ENCODE assay signal across 8 cellular contexts in genomic region chr19:47256688-47257410, GRCh38. TPM values are rescaled to one million over a fixed set of nuclear protein-coding genes. Genes with fewer than 3 reads are reported as not detected.
DNase-seq lines count a peak whose midpoint lies in the region; ATAC-seq and TF ChIP-seq lines count a peak whose summit lies in the region.

No MANE protein-coding gene starts in this region.

- CTCF ChIA-PET in RWPE1 (lab: Yijun Ruan, JAX): interaction anchor here (0.5 to 1.2 kb wide), 5 partner anchors 9 to 101 kb away, joined by 3 to 6 read pairs (median 5); no protein-coding TSS in a partner anchor

- ATAC-seq in natural killer cell: peak; percentile 81 to 91 (median 83)
- ATAC-seq in stimulated activated naive B cell treated with anti-CD40 and anti-IgM and Interleukin-4, amounts not matched to agents 10 μg/mL and 1 μg/mL and 100 μg/mL, for 72 hours (replicated peaks): peak; percentile 88 to 90

- no peaks in the 10 kb centered on the region for H3K9me2 ChIP-seq in DOHH2 (replicated peaks; ENCODE audit: control insufficient read depth, low read length)
- H3K9me2 ChIP-seq in Loucy (replicated peaks; ENCODE audit: low read depth, low read length): no peaks in the 10 kb centered on the region

- H4K20me1 ChIP-seq in DOHH2 (ENCODE audit: control insufficient read depth, insufficient read depth, low read depth, low read length) (no peaks in the 10 kb centered on the region), Loucy (ENCODE audit: insufficient read depth, low read length, poor library complexity, severe bottlenecking) (no peaks in the 10 kb centered on the region)

- H3K36me3 ChIP-seq in DOHH2 (ENCODE audit: control insufficient read depth, low read length) (peaks cover 24% of the 10 kb centered on the region), H7 (replicated peaks; ENCODE audit: control insufficient read depth, insufficient read depth, low read length) (peaks cover 17% of the 10 kb centered on the region), Loucy (ENCODE audit: insufficient read depth, low read length) (peaks cover 5% of the 10 kb centered on the region; the same call in 1 of the 2 replicates)

- H3K79me2 ChIP-seq in DOHH2 (ENCODE audit: control insufficient read depth, low read length) (peaks cover 16% of the 10 kb centered on the region), Loucy (ENCODE audit: insufficient read depth, low read length) (peaks cover 25% of the 10 kb centered on the region)

- H3K4me2 ChIP-seq in DOHH2 (ENCODE audit: low read length) (peak overlapping the region; percentile 79), Loucy (ENCODE audit: low read depth, low read length, poor library complexity, severe bottlenecking) (peak overlapping the region; percentile 100)

- no peaks in the 10 kb centered on the region for H3K27me3 Mint-ChIP-seq in natural killer cell (ENCODE audit: low read depth in 2 of 2)
- no peaks in the 10 kb centered on the region for H3K27me3 Mint-ChIP-seq in stimulated activated naive B cell treated with anti-CD40 and anti-IgM and Interleukin-4, amounts not matched to agents 10 μg/mL and 1 μg/mL and 100 μg/mL, for 72 hours

- H3K27me3 ChIP-seq in DOHH2 (ENCODE audit: control insufficient read depth, low read length): no peaks in the 10 kb centered on the region
- H3K27me3 ChIP-seq in H7 (ENCODE audit: control insufficient read depth, insufficient read depth, low read length): no peaks in the 10 kb centered on the region
- H3K27me3 ChIP-seq in Loucy (ENCODE audit: insufficient read depth, low read length, poor library complexity, severe bottlenecking): no peaks in the 10 kb centered on the region

- H3K36me3 Mint-ChIP-seq in natural killer cell: no peaks in the 10 kb centered on the region
- peaks cover 26 to 30% of the 10 kb centered on the region in 2 donors for H3K36me3 Mint-ChIP-seq in stimulated activated naive B cell treated with anti-CD40 and anti-IgM and Interleukin-4, amounts not matched to agents 10 μg/mL and 1 μg/mL and 100 μg/mL, for 72 hours

- peak overlapping the region; percentile 95 for H3K4me3 Mint-ChIP-seq in natural killer cell
- peak overlapping the region; percentile 89 to 95 for H3K4me3 Mint-ChIP-seq in stimulated activated naive B cell treated with anti-CD40 and anti-IgM and Interleukin-4, amounts not matched to agents 10 μg/mL and 1 μg/mL and 100 μg/mL, for 72 hours

- peak; percentile 100 for DNase-seq in H7
- peak; percentile 99 for DNase-seq in RWPE1 (ENCODE audit: low spot score)
- peak; percentile 98 for DNase-seq in activated T-helper 9 cell treated with anti-CD3 and anti-CD28 coated beads, Interleukin-2, amount 50 U/mL, for 16 hours (ENCODE audit: low read depth)
- peak; percentile 99 for DNase-seq in fibroblast of peridontal ligament (ENCODE audit: extremely low read depth)
- DNase-seq in natural killer cell: peak; percentile 99
- peak; percentile 99 for DNase-seq in stimulated activated naive B cell treated with anti-CD40 and anti-IgM and Interleukin-4, amounts not matched to agents 10 μg/mL and 1 μg/mL and 100 μg/mL, for 72 hours

- H3K4me1 ChIP-seq in DOHH2 (ENCODE audit: control insufficient read depth, low read length): peaks cover 17% of the 10 kb centered on the region
- peaks cover 22% of the 10 kb centered on the region for H3K4me1 ChIP-seq in Loucy (ENCODE audit: insufficient read depth, low read length, poor library complexity, severe bottlenecking)

- intact Hi-C loops in natural killer cell (cut with micrococcal nuclease): loop anchor here (1.0 kb wide), 1 partner anchor 17 kb away; the partner anchor contains the start of gene INAFM1

- H3K27ac ChIP-seq in DOHH2 (ENCODE audit: low read depth, low read length): peak overlapping the region; percentile 48
- H3K27ac ChIP-seq in RWPE1: peak overlapping the region; percentile 98

- H3K4me1 Mint-ChIP-seq in natural killer cell: peaks cover 37 to 49% of the 10 kb centered on the region in 2 donors
- peaks cover 24 to 39% of the 10 kb centered on the region in 2 donors for H3K4me1 Mint-ChIP-seq in stimulated activated naive B cell treated with anti-CD40 and anti-IgM and Interleukin-4, amounts not matched to agents 10 μg/mL and 1 μg/mL and 100 μg/mL, for 72 hours

- TF ChIP-seq CTCF in DOHH2 (IDR thresholded peaks at IDR 0.05; ENCODE audit: low read depth, low read length, poor library complexity, severe bottlenecking) (no peak), Loucy (conservative IDR thresholded peaks at IDR 0.05; ENCODE audit: low read length) (no peak), RWPE1 (conservative IDR thresholded peaks at IDR 0.05; ENCODE audit: low read depth) (no peak), natural killer cell (IDR thresholded peaks at IDR 0.05) (no peak)

- H2AFZ ChIP-seq in Loucy (ENCODE audit: low read length): no peak overlapping the region; the same call in 1 of the 2 replicates

- H3K27ac Mint-ChIP-seq in natural killer cell: peak overlapping the region; percentile 94 to 98
- H3K27ac Mint-ChIP-seq in stimulated activated naive B cell treated with anti-CD40 and anti-IgM and Interleukin-4, amounts not matched to agents 10 μg/mL and 1 μg/mL and 100 μg/mL, for 72 hours: peak overlapping the region; percentile 92

- H3K9ac ChIP-seq in Loucy (ENCODE audit: low read depth, low read length, poor library complexity, severe bottlenecking): peak overlapping the region; percentile 91

- H3K9me3 Mint-ChIP-seq in natural killer cell: no peaks in the 10 kb centered on the region
- no peaks in the 10 kb centered on the region for H3K9me3 Mint-ChIP-seq in stimulated activated naive B cell treated with anti-CD40 and anti-IgM and Interleukin-4, amounts not matched to agents 10 μg/mL and 1 μg/mL and 100 μg/mL, for 72 hours

- POLR2A ChIA-PET in RWPE1 (lab: Yijun Ruan, JAX; ENCODE audit: low non-redundant PET): interaction anchor here (0.6 to 1.9 kb wide), 3 partner anchors 17 to 35 kb away, joined by 4 to 18 read pairs (median 6); no protein-coding TSS in a partner anchor

- no peaks in the 10 kb centered on the region for H3K9me3 ChIP-seq in DOHH2 (ENCODE audit: control insufficient read depth, insufficient read depth, low read length)
- H3K9me3 ChIP-seq in Loucy (ENCODE audit: insufficient read depth, low read depth, low read length): no peaks in the 10 kb centered on the region

- H3K4me3 ChIP-seq in DOHH2 (ENCODE audit: low read length) (peak overlapping the region; percentile 90), H7 (ENCODE audit: insufficient read depth, low read depth, low read length) (peak overlapping the region; percentile 55), Loucy (ENCODE audit: low read length, poor library complexity, severe bottlenecking) (peak overlapping the region; percentile 93)

- peaks cover 5% of the 10 kb centered on the region; the same call in 1 of the 2 replicates for H3F3A ChIP-seq in DOHH2 (ENCODE audit: control insufficient read depth, insufficient read depth)
- no peaks in the 10 kb centered on the region for H3F3A ChIP-seq in Loucy (ENCODE audit: low read depth)

RNA-seq across cellular contexts. Expression of gene CCDC9, which starts 0.5 kb away (rescaled TPM):
- 10.9 and 14.0 TPM in 2 replicates for total RNA-seq in H7 (2014; rRNA removed; shearing (Covaris generic))
- 10 to 100 TPM; 49.6 to 55.8 (median 55.4) TPM for total RNA-seq in natural killer cell

RNA-seq across cellular contexts. Expression of gene INAFM1, which starts 17.8 kb away (rescaled TPM):
- 2.0 and 2.9 TPM in 2 replicates for total RNA-seq in H7 (2014; rRNA removed; shearing (Covaris generic))
- 10 to 100 TPM in 1 of 3 donors, 1 to 10 TPM in 2; 9.1 to 10.3 (median 9.5) TPM for total RNA-seq in natural killer cell

RNA-seq across cellular contexts. Expression of gene BBC3, which starts 25.9 kb away (rescaled TPM):
- total RNA-seq in H7 (2014; rRNA removed; shearing (Covaris generic)): 13.4 and 20.7 TPM in 2 replicates
- 10 to 100 TPM; 39.9 to 45.1 (median 43.9) TPM for total RNA-seq in natural killer cell

RNA-seq across cellular contexts. Expression of gene C5AR1, which starts 52.8 kb away (rescaled TPM):
- total RNA-seq in H7 (2014; rRNA removed; shearing (Covaris generic)): 0.17 TPM in 1 of 2 replicates, not detected in the other
- 10 to 100 TPM; 11.4 to 42.7 (median 28.7) TPM for total RNA-seq in natural killer cell

Comparison
In these comparisons a context has a peak if more than half of its experiments do, and no peak if none do; other contexts are left out.
1. Peak in every context shown above with its lines: DNase-seq, ATAC-seq, H3K4me3 ChIP-seq and H3K27ac ChIP-seq.